ENCODE assay signal across 2 cellular contexts in genomic region chr9:104708737-104709136, GRCh38. TPM values are rescaled to one million over a fixed set of nuclear protein-coding genes. Genes with fewer than 3 reads are reported as not detected.
"Had no signal": no experiment of that assay in that cellular context is flagged by ENCODE, and none has a peak within 500 bp of the region (broad histone marks: within the 10 kb centered on the region; RNA-seq: fewer than 3 reads in every experiment).

No MANE protein-coding gene starts in this region.

RNA-seq across cellular contexts. Expression of gene OR13D1, which starts 14.4 kb away (rescaled TPM):
- total RNA-seq: G401, GM12878 had no signal
- polyA plus RNA-seq: GM12878 had no signal
